Comparison of ENCODE assay signal across 1 cellular context in the genomic region with DNA sequence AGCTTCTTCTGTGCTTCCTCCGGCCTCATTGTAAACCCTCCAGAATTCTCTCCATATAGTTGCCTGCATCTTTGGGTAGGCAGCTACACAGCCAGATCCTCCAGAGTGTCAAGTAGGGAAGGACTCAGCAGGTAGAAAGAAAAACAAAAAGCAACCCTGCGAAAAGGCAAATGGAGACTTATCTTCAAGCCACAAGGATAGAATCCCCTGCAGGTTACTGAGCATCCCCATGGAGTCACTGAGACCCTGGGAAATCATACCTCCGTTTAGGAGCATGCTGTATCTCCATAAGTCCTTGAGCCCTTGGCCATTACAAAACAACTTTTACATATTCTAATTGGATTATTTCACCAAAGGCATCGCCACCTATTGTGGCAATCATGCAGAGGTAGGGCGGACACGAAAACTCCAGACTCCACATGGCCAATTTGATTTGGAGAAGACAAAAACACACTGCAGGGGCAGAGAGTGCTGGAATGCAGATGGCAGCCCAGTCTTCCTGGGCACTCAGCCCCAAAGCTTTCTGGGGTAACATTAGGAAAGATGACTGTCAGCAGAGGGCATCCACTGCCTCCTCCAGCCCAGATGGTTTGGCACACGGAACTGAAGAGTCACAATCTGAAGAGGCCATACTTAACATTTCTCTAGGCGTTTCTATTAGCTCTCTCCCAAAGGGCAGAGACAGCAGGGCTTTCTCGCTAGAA.
TF ChIP-seq lines count a peak whose summit lies in the region.

No MANE protein-coding gene starts in this region.

TF ChIP-seq in GM23338, 12 proteins besides CTCF, POLR2A, EP300 and RAD21 (continued from another document):
- TF ChIP-seq ZNF462 (CRISPR knock-in tag; IDR thresholded peaks at IDR 0.05) (no peak), ZNF331 (CRISPR knock-in tag; IDR thresholded peaks at IDR 0.05; ENCODE audit: low read depth) (no peak), POLR2AphosphoS5 (IDR thresholded peaks at IDR 0.05; ENCODE audit: low read depth) (no peak), CREB1 (CRISPR knock-in tag; IDR thresholded peaks at IDR 0.05; ENCODE audit: low read depth) (no peak), JUNB (IDR thresholded peaks at IDR 0.05; ENCODE audit: unreplicated experiment) (no peak)
